1 cellular context compared by ENCODE assay signal in the genomic region with DNA sequence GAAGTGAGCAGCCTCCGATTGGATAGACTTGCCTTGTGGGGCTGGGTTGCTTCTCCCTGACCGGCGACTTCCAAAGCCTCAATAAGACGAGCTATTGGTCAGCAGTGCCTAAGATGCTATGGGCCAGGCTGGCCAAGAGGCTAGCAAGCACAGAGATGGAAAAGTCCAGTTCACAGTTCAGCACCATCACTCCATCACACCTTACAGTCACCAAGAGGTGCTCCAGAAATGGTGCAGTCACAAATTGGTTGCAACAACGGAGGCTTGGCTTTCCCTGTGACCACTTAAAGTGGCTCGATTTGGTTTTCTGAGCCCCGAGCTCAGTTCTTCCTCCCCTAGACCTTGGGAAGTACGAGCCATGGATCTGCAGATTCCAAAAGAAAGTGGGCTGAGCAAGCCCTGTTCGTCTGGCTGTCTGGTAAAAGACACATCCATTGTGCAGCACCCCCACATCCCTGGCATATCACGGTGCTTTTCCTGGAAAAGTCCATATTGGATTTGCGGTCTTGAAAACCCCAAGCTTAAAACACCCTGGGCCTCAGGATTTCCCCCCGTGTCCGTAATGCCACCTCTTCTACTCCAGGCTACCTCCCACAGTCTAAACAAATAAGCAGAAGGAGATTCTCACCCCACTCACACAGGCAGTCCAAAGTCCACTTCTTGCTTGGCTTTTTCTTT.
A peak's percentile ranks its signal among the peaks of the same experiment; 100 is the strongest.
TF ChIP-seq lines count a peak whose summit lies in the region.

No MANE protein-coding gene starts in this region.

TF ChIP-seq in GM12878, 131 proteins besides CTCF, POLR2A, EP300 and RAD21 (continues in another document):
- TF ChIP-seq POLR2AphosphoS5 (IDR thresholded peaks at IDR 0.05; ENCODE audit: low read length) = peak; percentile 80
- TF ChIP-seq WRNIP1 (IDR thresholded peaks at IDR 0.05; ENCODE audit: borderline replicate concordance, low read depth, low read length) = peak; percentile 47; the same call in 1 of the 2 replicates
- TF ChIP-seq, protein P1, sequence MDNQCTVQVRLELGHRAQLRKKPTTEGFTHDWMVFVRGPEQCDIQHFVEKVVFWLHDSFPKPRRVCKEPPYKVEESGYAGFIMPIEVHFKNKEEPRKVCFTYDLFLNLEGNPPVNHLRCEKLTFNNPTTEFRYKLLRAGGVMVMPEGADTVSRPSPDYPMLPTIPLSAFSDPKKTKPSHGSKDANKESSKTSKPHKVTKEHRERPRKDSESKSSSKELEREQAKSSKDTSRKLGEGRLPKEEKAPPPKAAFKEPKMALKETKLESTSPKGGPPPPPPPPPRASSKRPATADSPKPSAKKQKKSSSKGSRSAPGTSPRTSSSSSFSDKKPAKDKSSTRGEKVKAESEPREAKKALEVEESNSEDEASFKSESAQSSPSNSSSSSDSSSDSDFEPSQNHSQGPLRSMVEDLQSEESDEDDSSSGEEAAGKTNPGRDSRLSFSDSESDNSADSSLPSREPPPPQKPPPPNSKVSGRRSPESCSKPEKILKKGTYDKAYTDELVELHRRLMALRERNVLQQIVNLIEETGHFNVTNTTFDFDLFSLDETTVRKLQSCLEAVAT (IDR thresholded peaks at IDR 0.05) = peak; percentile 39
- no peak for TF ChIP-seq IRF4 (IDR thresholded peaks at IDR 0.05; ENCODE audit: low read depth, low read length)
- peak; percentile 97 for TF ChIP-seq IKZF1 (conservative IDR thresholded peaks at IDR 0.05)
- TF ChIP-seq, protein P2, sequence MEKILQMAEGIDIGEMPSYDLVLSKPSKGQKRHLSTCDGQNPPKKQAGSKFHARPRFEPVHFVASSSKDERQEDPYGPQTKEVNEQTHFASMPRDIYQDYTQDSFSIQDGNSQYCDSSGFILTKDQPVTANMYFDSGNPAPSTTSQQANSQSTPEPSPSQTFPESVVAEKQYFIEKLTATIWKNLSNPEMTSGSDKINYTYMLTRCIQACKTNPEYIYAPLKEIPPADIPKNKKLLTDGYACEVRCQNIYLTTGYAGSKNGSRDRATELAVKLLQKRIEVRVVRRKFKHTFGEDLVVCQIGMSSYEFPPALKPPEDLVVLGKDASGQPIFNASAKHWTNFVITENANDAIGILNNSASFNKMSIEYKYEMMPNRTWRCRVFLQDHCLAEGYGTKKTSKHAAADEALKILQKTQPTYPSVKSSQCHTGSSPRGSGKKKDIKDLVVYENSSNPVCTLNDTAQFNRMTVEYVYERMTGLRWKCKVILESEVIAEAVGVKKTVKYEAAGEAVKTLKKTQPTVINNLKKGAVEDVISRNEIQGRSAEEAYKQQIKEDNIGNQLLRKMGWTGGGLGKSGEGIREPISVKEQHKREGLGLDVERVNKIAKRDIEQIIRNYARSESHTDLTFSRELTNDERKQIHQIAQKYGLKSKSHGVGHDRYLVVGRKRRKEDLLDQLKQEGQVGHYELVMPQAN (conservative IDR thresholded peaks at IDR 0.05) = peak; percentile 36
- TF ChIP-seq, protein P3, sequence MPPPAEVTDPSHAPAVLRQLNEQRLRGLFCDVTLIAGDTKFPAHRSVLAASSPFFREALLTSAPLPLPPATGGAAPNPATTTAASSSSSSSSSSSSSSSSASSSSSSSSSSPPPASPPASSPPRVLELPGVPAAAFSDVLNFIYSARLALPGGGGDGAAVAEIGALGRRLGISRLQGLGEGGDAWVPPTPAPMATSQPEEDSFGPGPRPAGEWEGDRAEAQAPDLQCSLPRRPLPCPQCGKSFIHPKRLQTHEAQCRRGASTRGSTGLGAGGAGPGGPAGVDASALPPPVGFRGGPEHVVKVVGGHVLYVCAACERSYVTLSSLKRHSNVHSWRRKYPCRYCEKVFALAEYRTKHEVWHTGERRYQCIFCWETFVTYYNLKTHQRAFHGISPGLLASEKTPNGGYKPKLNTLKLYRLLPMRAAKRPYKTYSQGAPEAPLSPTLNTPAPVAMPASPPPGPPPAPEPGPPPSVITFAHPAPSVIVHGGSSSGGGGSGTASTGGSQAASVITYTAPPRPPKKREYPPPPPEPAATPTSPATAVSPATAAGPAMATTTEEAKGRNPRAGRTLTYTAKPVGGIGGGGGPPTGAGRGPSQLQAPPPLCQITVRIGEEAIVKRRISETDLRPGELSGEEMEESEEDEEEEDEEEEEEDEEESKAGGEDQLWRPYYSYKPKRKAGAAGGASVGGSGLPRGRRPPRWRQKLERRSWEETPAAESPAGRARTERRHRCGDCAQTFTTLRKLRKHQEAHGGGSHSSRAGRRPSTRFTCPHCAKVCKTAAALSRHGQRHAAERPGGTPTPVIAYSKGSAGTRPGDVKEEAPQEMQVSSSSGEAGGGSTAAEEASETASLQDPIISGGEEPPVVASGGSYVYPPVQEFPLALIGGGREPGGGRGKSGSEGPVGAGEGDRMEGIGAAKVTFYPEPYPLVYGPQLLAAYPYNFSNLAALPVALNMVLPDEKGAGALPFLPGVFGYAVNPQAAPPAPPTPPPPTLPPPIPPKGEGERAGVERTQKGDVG (CRISPR knock-in tag; IDR thresholded peaks at IDR 0.05) = no peak
- 0 out of 2 replicates have a peak, but pooled peaks have one; percentile 4 for TF ChIP-seq CREB1 (IDR thresholded peaks at IDR 0.05; ENCODE audit: low read depth)
- TF ChIP-seq MEF2B (IDR thresholded peaks at IDR 0.05; ENCODE audit: partially characterized antibody, poor library complexity, severe bottlenecking) = peak; percentile 35
- peak; percentile 10; the same call in 1 of the 2 replicates for TF ChIP-seq FOXM1 (IDR thresholded peaks at IDR 0.05; ENCODE audit: low read depth, low read length)
- no peak for TF ChIP-seq ATF2 (IDR thresholded peaks at IDR 0.05; ENCODE audit: low read length)
- TF ChIP-seq MEF2A (IDR thresholded peaks at IDR 0.05; ENCODE audit: insufficient read depth, low read depth, low read length) = no peak
- no peak for TF ChIP-seq SP1 (IDR thresholded peaks at IDR 0.05; ENCODE audit: low read depth, low read length)
- no peak for TF ChIP-seq ZBTB33 (IDR thresholded peaks at IDR 0.05)
- no peak for TF ChIP-seq HDGF (IDR thresholded peaks at IDR 0.05)
- TF ChIP-seq CHD4 (IDR thresholded peaks at IDR 0.05) = no peak
- no peak for TF ChIP-seq RELA (IDR thresholded peaks at IDR 0.05; ENCODE audit: borderline replicate concordance, partially characterized antibody)
- TF ChIP-seq HSF1 (IDR thresholded peaks at IDR 0.05; ENCODE audit: low read depth, low read length) = no peak
- no peak for TF ChIP-seq SPI1 (IDR thresholded peaks at IDR 0.05; ENCODE audit: borderline replicate concordance, insufficient read depth, low read depth, low read length)
- TF ChIP-seq, protein P4, sequence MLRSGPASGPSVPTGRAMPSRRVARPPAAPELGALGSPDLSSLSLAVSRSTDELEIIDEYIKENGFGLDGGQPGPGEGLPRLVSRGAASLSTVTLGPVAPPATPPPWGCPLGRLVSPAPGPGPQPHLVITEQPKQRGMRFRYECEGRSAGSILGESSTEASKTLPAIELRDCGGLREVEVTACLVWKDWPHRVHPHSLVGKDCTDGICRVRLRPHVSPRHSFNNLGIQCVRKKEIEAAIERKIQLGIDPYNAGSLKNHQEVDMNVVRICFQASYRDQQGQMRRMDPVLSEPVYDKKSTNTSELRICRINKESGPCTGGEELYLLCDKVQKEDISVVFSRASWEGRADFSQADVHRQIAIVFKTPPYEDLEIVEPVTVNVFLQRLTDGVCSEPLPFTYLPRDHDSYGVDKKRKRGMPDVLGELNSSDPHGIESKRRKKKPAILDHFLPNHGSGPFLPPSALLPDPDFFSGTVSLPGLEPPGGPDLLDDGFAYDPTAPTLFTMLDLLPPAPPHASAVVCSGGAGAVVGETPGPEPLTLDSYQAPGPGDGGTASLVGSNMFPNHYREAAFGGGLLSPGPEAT (IDR thresholded peaks at IDR 0.05; ENCODE audit: low read depth) = peak; percentile 88
- TF ChIP-seq POU2F2 (IDR thresholded peaks at IDR 0.05; ENCODE audit: borderline replicate concordance, low read depth, low read length) = no peak
- TF ChIP-seq HCFC1 (IDR thresholded peaks at IDR 0.05; ENCODE audit: low read length) = no peak
- no peak for TF ChIP-seq ZNF622 (IDR thresholded peaks at IDR 0.05)
- TF ChIP-seq SMARCA5 (IDR thresholded peaks at IDR 0.05) = no peak
- peak; percentile 52; the same call in 1 of the 2 replicates for TF ChIP-seq LARP7 (IDR thresholded peaks at IDR 0.05)
- no peak for TF ChIP-seq CBX3 (IDR thresholded peaks at IDR 0.05; ENCODE audit: borderline replicate concordance, low read depth)
- TF ChIP-seq, protein P5, sequence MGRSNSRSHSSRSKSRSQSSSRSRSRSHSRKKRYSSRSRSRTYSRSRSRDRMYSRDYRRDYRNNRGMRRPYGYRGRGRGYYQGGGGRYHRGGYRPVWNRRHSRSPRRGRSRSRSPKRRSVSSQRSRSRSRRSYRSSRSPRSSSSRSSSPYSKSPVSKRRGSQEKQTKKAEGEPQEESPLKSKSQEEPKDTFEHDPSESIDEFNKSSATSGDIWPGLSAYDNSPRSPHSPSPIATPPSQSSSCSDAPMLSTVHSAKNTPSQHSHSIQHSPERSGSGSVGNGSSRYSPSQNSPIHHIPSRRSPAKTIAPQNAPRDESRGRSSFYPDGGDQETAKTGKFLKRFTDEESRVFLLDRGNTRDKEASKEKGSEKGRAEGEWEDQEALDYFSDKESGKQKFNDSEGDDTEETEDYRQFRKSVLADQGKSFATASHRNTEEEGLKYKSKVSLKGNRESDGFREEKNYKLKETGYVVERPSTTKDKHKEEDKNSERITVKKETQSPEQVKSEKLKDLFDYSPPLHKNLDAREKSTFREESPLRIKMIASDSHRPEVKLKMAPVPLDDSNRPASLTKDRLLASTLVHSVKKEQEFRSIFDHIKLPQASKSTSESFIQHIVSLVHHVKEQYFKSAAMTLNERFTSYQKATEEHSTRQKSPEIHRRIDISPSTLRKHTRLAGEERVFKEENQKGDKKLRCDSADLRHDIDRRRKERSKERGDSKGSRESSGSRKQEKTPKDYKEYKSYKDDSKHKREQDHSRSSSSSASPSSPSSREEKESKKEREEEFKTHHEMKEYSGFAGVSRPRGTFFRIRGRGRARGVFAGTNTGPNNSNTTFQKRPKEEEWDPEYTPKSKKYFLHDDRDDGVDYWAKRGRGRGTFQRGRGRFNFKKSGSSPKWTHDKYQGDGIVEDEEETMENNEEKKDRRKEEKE (IDR thresholded peaks at IDR 0.05) = no peak
- 0 out of 2 replicates have a peak, but pooled peaks have one; percentile 36 for TF ChIP-seq BACH1 (IDR thresholded peaks at IDR 0.05; ENCODE audit: borderline replicate concordance)
- no peak for TF ChIP-seq NR2C2 (IDR thresholded peaks at IDR 0.05; ENCODE audit: borderline replicate concordance, control insufficient read depth, insufficient read length, low read depth)
- no peak for TF ChIP-seq CHD2 (IDR thresholded peaks at IDR 0.05; ENCODE audit: borderline replicate concordance, low read depth, low read length)
- peak; percentile 13 for TF ChIP-seq SMAD1 (IDR thresholded peaks at IDR 0.05; ENCODE audit: low read depth, partially characterized antibody)
- peak; percentile 63; the same call in 1 of the 2 replicates for TF ChIP-seq RUNX3 (IDR thresholded peaks at IDR 0.05; ENCODE audit: low read length)
- peak; percentile 71; the same call in 1 of the 2 replicates for TF ChIP-seq POLR2AphosphoS2 (IDR thresholded peaks at IDR 0.05; ENCODE audit: low read depth, low read length)
- peak; percentile 15; the same call in 1 of the 2 replicates for TF ChIP-seq RAD51 (IDR thresholded peaks at IDR 0.05)
- peak; percentile 65 for TF ChIP-seq EED (IDR thresholded peaks at IDR 0.05; ENCODE audit: low read depth)
- TF ChIP-seq TAF1 (IDR thresholded peaks at IDR 0.05; ENCODE audit: borderline replicate concordance, low read depth, low read length) = 0 out of 2 replicates have a peak, but pooled peaks have one; percentile 27
- TF ChIP-seq MTA3 (IDR thresholded peaks at IDR 0.05; ENCODE audit: borderline replicate concordance, low read length) = peak; percentile 37; the same call in 1 of the 2 replicates
- no peak for TF ChIP-seq IRF5 (IDR thresholded peaks at IDR 0.05; ENCODE audit: borderline replicate concordance)
- TF ChIP-seq MTA2 (IDR thresholded peaks at IDR 0.05; ENCODE audit: low read depth) = peak; percentile 24; the same call in 1 of the 2 replicates
- TF ChIP-seq SRF (IDR thresholded peaks at IDR 0.05; ENCODE audit: low read depth in 2 of 2, low read length in 2 of 2) = no peak
- TF ChIP-seq SMAD5 (IDR thresholded peaks at IDR 0.05; ENCODE audit: low read depth) = peak; percentile 72
